Comparison of ENCODE assay signal across 25 cellular contexts in genomic region chr2:149765003-149765402, GRCh38.
"Had no signal": no experiment of that assay in that cellular context is flagged by ENCODE, and none has a peak within 500 bp of the region (broad histone marks: within the 10 kb centered on the region; RNA-seq: fewer than 3 reads in every experiment).

No MANE protein-coding gene starts in this region.

- H3K36me3 ChIP-seq: neural progenitor cell, ovary, right lobe of liver, sigmoid colon, stomach, thoracic aorta, thyroid gland, tibial nerve, upper lobe of left lung, vagina had no signal

- H3K9ac ChIP-seq: neural progenitor cell, parathyroid adenoma had no signal

- H3K4me1 ChIP-seq: parathyroid adenoma, psoas muscle, right lobe of liver, upper lobe of left lung had no signal

- H3K79me2 ChIP-seq: parathyroid adenoma had no signal

- ATAC-seq: natural killer cell; psoas muscle; right cardiac atrium; right lobe of liver; stimulated activated effector memory CD8-positive, alpha-beta T cell treated with anti-CD3 and anti-CD28 coated beads, Interleukin-12 subunit alpha, Interleukin-12 subunit beta, amount 100 ng/mL, for 72 hours; stimulated activated naive B cell treated with anti-CD40 and anti-IgM and Interleukin-4, amounts not matched to agents 10 μg/mL and 1 μg/mL and 100 μg/mL, for 72 hours had no signal

- H3K27me3 ChIP-seq: neural progenitor cell, ovary, right lobe of liver, sigmoid colon, stomach, thyroid gland, tibial nerve, upper lobe of left lung, vagina had no signal

- H3K4me3 ChIP-seq: neural progenitor cell, ovary, psoas muscle, right lobe of liver, sigmoid colon, stomach, thoracic aorta, thyroid gland, tibial nerve, upper lobe of left lung, vagina had no signal

- H3K27ac ChIP-seq: neural progenitor cell, ovary, parathyroid adenoma, psoas muscle, right lobe of liver, sigmoid colon, stomach, thoracic aorta, thyroid gland, tibial nerve, upper lobe of left lung, vagina had no signal

- H2AFZ ChIP-seq: neural progenitor cell, parathyroid adenoma had no signal

- H3K4me2 ChIP-seq: neural progenitor cell had no signal

- DNase-seq: natural killer cell; occipital lobe; ovary; posterior cingulate gyrus; psoas muscle; right cardiac atrium; right lobe of liver; sigmoid colon; small intestine; stimulated activated CD4-positive, alpha-beta T cell treated with anti-CD3 and anti-CD28 coated beads, Interleukin-15, amount 100 ng/mL, for 24 hours; stimulated activated CD4-positive, alpha-beta T cell treated with anti-CD3 and anti-CD28 coated beads, Interleukin-2, amount 100 ng/mL, for 24 hours; stimulated activated CD4-positive, alpha-beta T cell treated with anti-CD3 and anti-CD28 coated beads, Interleukin-2, amount 100 ng/mL, for 48 hours; stimulated activated CD4-positive, alpha-beta T cell treated with anti-CD3 and anti-CD28 coated beads, Interleukin-4, amount 100 ng/mL, for 24 hours; stimulated activated naive B cell treated with anti-CD40 and anti-IgM and Interleukin-4, amounts not matched to agents 10 μg/mL and 1 μg/mL and 100 μg/mL, for 72 hours; stimulated activated naive CD4-positive, alpha-beta T cell treated with Interleukin-2 at 50 U/mL for 16 hours; stomach; thyroid gland; trophoblast cell; upper lobe of left lung had no signal

- H3K9me3 ChIP-seq: ovary, psoas muscle, right lobe of liver, sigmoid colon, stomach, thoracic aorta, thyroid gland, tibial nerve, upper lobe of left lung, vagina had no signal
